In genomic region chr3:188052229-188052965, GRCh38 we compare ENCODE assay signal across 9 cellular contexts.
DNase-seq lines count a peak whose midpoint lies in the region; ATAC-seq and TF ChIP-seq lines count a peak whose summit lies in the region.
"Had no signal": no experiment of that assay in that cellular context is flagged by ENCODE, and none has a peak within 500 bp of the region (broad histone marks: within the 10 kb centered on the region; RNA-seq: fewer than 3 reads in every experiment).

No MANE protein-coding gene starts in this region.

- H3K79me1 ChIP-seq in trophoblast cell (ENCODE audit: low read length) = peaks cover 11% of the 10 kb centered on the region

- H3K4me2 ChIP-seq in trophoblast cell (ENCODE audit: low read length) = peak overlapping the region; percentile 28

- peak overlapping the region; percentile 87 for H2BK5ac ChIP-seq in trophoblast cell (ENCODE audit: low read depth, low read length, poor library complexity)

- peak overlapping the region; percentile 24 for H2AK5ac ChIP-seq in trophoblast cell (ENCODE audit: low read length)

- no peaks in the 10 kb centered on the region for H3K9me3 Mint-ChIP-seq in Calu3 (ENCODE audit: low read depth, unreplicated experiment)

- BruUV-seq in Calu3 (replicated peaks; lab: Mats Ljungman, UMichigan) = no TSS peak

- H3K4me1 Mint-ChIP-seq in Calu3 (ENCODE audit: low read depth, unreplicated experiment) = no peaks in the 10 kb centered on the region

- H3K4me3 ChIP-seq in right atrium auricular region (peak overlapping the region in 1 of 2 donors; percentile 19), trophoblast cell (ENCODE audit: low read depth, low read length) (no peak overlapping the region)

- H4K91ac ChIP-seq in trophoblast cell (ENCODE audit: low read depth, low read length) = peak overlapping the region; percentile 84

- H3K36me3 Mint-ChIP-seq in Calu3 (ENCODE audit: insufficient read depth, unreplicated experiment) = no peaks in the 10 kb centered on the region

- H3K27ac Mint-ChIP-seq in Calu3 (ENCODE audit: unreplicated experiment) = no peak overlapping the region

- H3K4me1 ChIP-seq in right atrium auricular region (peaks cover 0 to 25% of the 10 kb centered on the region in 2 donors), trophoblast cell (ENCODE audit: control insufficient read depth in 1 of 2, insufficient read depth in 2 of 2, low read length in 2 of 2) (peaks cover 18 to 21% of the 10 kb centered on the region in 2 experiments)

- peak overlapping the region; percentile 95 for H2BK12ac ChIP-seq in trophoblast cell (ENCODE audit: low read length)

- H3K23ac ChIP-seq in trophoblast cell (ENCODE audit: low read length) = no peak overlapping the region

- H3K27me3 ChIP-seq in right atrium auricular region (no peaks in the 10 kb centered on the region), trophoblast cell (ENCODE audit: insufficient read depth, low read length) (no peaks in the 10 kb centered on the region)

- CTCF ChIA-PET in Calu3 (lab: Charles Lee) = interaction anchor here (0.6 to 1.3 kb wide), 2 partner anchors 7 to 241 kb away, joined by 3 to 5 read pairs; no protein-coding TSS in a partner anchor

- peak overlapping the region; percentile 73 for H4K12ac ChIP-seq in trophoblast cell (ENCODE audit: low read depth, low read length)

- H3K18ac ChIP-seq in trophoblast cell (ENCODE audit: low read length) = peak overlapping the region; percentile 3

- no peak for ATAC-seq in GM18909 (IDR thresholded peaks at IDR 0.05; ENCODE audit: poor library complexity, unreplicated experiment)

- intact Hi-C loops in Calu3 (cut with micrococcal nuclease; ENCODE audit: unreplicated experiment) = no loop called here

- H2BK120ac ChIP-seq in trophoblast cell (ENCODE audit: insufficient read depth, low read length, poor library complexity) = peak overlapping the region; percentile 92

- H3K4me3 Mint-ChIP-seq in Calu3 (ENCODE audit: low read depth, unreplicated experiment) = no peak overlapping the region

- H3K27me3 Mint-ChIP-seq in Calu3 (ENCODE audit: unreplicated experiment) = peaks cover 12% of the 10 kb centered on the region

- peak overlapping the region; percentile 33 for H4K8ac ChIP-seq in trophoblast cell (ENCODE audit: low read depth, low read length)

- peak; percentile 22 for DNase-seq in Daoy (ENCODE audit: low read depth)
- DNase-seq in right atrium auricular region (ENCODE audit: low spot score) = peak; percentile 96
- no peak for DNase-seq in trophoblast cell
- no peak for DNase-seq in DMS 273 (lab: John Stamatoyannopoulos, UW; ENCODE audit: unreplicated experiment)
- no peak for DNase-seq in Calu3
- DNase-seq in RKO (ENCODE audit: low spot score) = no peak
- DNase-seq: activated CD8-positive, alpha-beta memory T cell treated with anti-CD3 and anti-CD28 coated beads, Interleukin-2, amount 50 U/mL, for 4 hours had no signal

- H3K4ac ChIP-seq in trophoblast cell (ENCODE audit: low read depth, low read length) = peak overlapping the region; percentile 39

- H2AFZ ChIP-seq in trophoblast cell (ENCODE audit: insufficient read depth, low read length, poor library complexity) = peak overlapping the region; percentile 21

- WGBS in trophoblast cell (ENCODE audit: extremely low coverage, insufficient coverage, insufficient read length) = no CpG with 5 or more reads among the region's 15 CpGs

- peak overlapping the region; percentile 95 for H3K27ac ChIP-seq in angular gyrus (ENCODE audit: low read depth, low read length)
- H3K27ac ChIP-seq in right atrium auricular region = peak overlapping the region; percentile 84 to 90
- H3K27ac ChIP-seq in trophoblast cell (ENCODE audit: low read depth, low read length) = peak overlapping the region; percentile 77

- peak overlapping the region; percentile 23 for H3K14ac ChIP-seq in trophoblast cell (ENCODE audit: low read length)

- peak in 1 of 2 donors; percentile 78 for TF ChIP-seq CTCF in right atrium auricular region (IDR thresholded peaks at IDR 0.05)
- no peak for TF ChIP-seq CTCF in Calu3 (IDR thresholded peaks at IDR 0.05; ENCODE audit: unreplicated experiment)

- H3K36me3 ChIP-seq in right atrium auricular region (no peaks in the 10 kb centered on the region), trophoblast cell (ENCODE audit: control insufficient read depth in 1 of 2, insufficient read depth in 2 of 2, low read length in 2 of 2) (no peaks in the 10 kb centered on the region)

- no peaks in the 10 kb centered on the region for H3K79me2 ChIP-seq in trophoblast cell (ENCODE audit: control insufficient read depth, insufficient read depth, low read length, poor library complexity)

- no peaks in the 10 kb centered on the region for H3K9me3 ChIP-seq in right atrium auricular region
- no peaks in the 10 kb centered on the region for H3K9me3 ChIP-seq in trophoblast cell (ENCODE audit: insufficient read depth, low read depth, low read length)

- no peak overlapping the region for H3K9ac ChIP-seq in trophoblast cell (ENCODE audit: low read length)

Comparison
In these comparisons a context has a peak if more than half of its experiments do, and no peak if none do; other contexts are left out.
1. DNase-seq: peak in Daoy (single experiment) and right atrium auricular region (single experiment); none in trophoblast cell (0 of 2), DMS 273 (single experiment), Calu3 (single experiment) and RKO (single experiment).
2. Peak in every context shown above with its lines, with median percentiles within 50 percentile points of each other: H3K27ac ChIP-seq.